8 cellular contexts compared by ENCODE assay signal in genomic region chr12:90090929-90091651, GRCh38.
DNase-seq lines count a peak whose midpoint lies in the region; ATAC-seq lines count a peak whose summit lies in the region.

No MANE protein-coding gene starts in this region.

- no peak overlapping the region; the same call in 1 of the 2 replicates for H3K4me3 ChIP-seq in SJCRH30

- CTCF ChIA-PET in activated CD8-positive, alpha-beta memory T cell treated with anti-CD3 and anti-CD28 coated beads, Interleukin-2, amount 10 ng/mL, durations not matched to agents 7 days and 5 days (lab: Charles Lee), result no interaction called here

- H3K27me3 ChIP-seq in SJCRH30, result no peaks in the 10 kb centered on the region

- H3K4me1 Mint-ChIP-seq in activated CD8-positive, alpha-beta memory T cell treated with anti-CD3 and anti-CD28 coated beads, Interleukin-2, amount 10 ng/mL, durations not matched to agents 7 days and 5 days, result peaks cover 16% of the 10 kb centered on the region
- peaks cover 26% of the 10 kb centered on the region for H3K4me1 Mint-ChIP-seq in stimulated activated naive CD8-positive, alpha-beta T cell treated with anti-CD3 and anti-CD28 coated beads, Interleukin-15, amount 100 ng/mL, for 72 hours

- intact Hi-C loops in head of caudate nucleus (cut with DNase I), result no loop called here

- peak overlapping the region; percentile 73 for H3K27ac ChIP-seq in SJCRH30

- no peak overlapping the region for H3K27ac Mint-ChIP-seq in activated CD8-positive, alpha-beta memory T cell treated with anti-CD3 and anti-CD28 coated beads, Interleukin-2, amount 10 ng/mL, durations not matched to agents 7 days and 5 days
- H3K27ac Mint-ChIP-seq in stimulated activated naive CD8-positive, alpha-beta T cell treated with anti-CD3 and anti-CD28 coated beads, Interleukin-15, amount 100 ng/mL, for 72 hours, result no peak overlapping the region

- H3K36me3 Mint-ChIP-seq in activated CD8-positive, alpha-beta memory T cell treated with anti-CD3 and anti-CD28 coated beads, Interleukin-2, amount 10 ng/mL, durations not matched to agents 7 days and 5 days, result no peaks in the 10 kb centered on the region

- H3K9me3 ChIP-seq in SJCRH30 (replicated peaks), result no peaks in the 10 kb centered on the region

- no peaks in the 10 kb centered on the region for H3K27me3 Mint-ChIP-seq in activated CD8-positive, alpha-beta memory T cell treated with anti-CD3 and anti-CD28 coated beads, Interleukin-2, amount 10 ng/mL, durations not matched to agents 7 days and 5 days
- no peaks in the 10 kb centered on the region for H3K27me3 Mint-ChIP-seq in stimulated activated naive CD8-positive, alpha-beta T cell treated with anti-CD3 and anti-CD28 coated beads, Interleukin-15, amount 100 ng/mL, for 72 hours

- ATAC-seq in activated CD8-positive, alpha-beta memory T cell treated with anti-CD3 and anti-CD28 coated beads, Interleukin-2, amount 10 ng/mL, durations not matched to agents 7 days and 5 days, result peak; percentile 53
- peak; percentile 63 for ATAC-seq in stimulated activated naive CD8-positive, alpha-beta T cell treated with anti-CD3 and anti-CD28 coated beads, Interleukin-15, amount 100 ng/mL, for 72 hours
- ATAC-seq in GM21825 (IDR thresholded peaks at IDR 0.05; ENCODE audit: unreplicated experiment), result no peak
- ATAC-seq in HG02610 (IDR thresholded peaks at IDR 0.05; ENCODE audit: unreplicated experiment), result no peak
- ATAC-seq in HG02852 (IDR thresholded peaks at IDR 0.05; ENCODE audit: unreplicated experiment), result no peak

- H3K9me3 Mint-ChIP-seq in activated CD8-positive, alpha-beta memory T cell treated with anti-CD3 and anti-CD28 coated beads, Interleukin-2, amount 10 ng/mL, durations not matched to agents 7 days and 5 days (ENCODE audit: low read depth), result no peaks in the 10 kb centered on the region
- H3K9me3 Mint-ChIP-seq in stimulated activated naive CD8-positive, alpha-beta T cell treated with anti-CD3 and anti-CD28 coated beads, Interleukin-15, amount 100 ng/mL, for 72 hours, result no peaks in the 10 kb centered on the region

- H3K4me1 ChIP-seq in SJCRH30, result peaks cover 26% of the 10 kb centered on the region

- DNase-seq in activated CD8-positive, alpha-beta memory T cell treated with anti-CD3 and anti-CD28 coated beads, Interleukin-2, amount 10 ng/mL, durations not matched to agents 7 days and 5 days, result no peak
- DNase-seq in activated CD8-positive, alpha-beta memory T cell treated with anti-CD3 and anti-CD28 coated beads for 24 hours, result no peak
- DNase-seq in SJCRH30, result peak; percentile 73 to 85
- peak in 33 of 42 donors; percentile 5 to 74 (median 37) for DNase-seq in head of caudate nucleus
- DNase-seq in stimulated activated naive CD8-positive, alpha-beta T cell treated with anti-CD3 and anti-CD28 coated beads, Interleukin-15, amount 100 ng/mL, for 72 hours, result no peak

- H3K4me3 Mint-ChIP-seq in activated CD8-positive, alpha-beta memory T cell treated with anti-CD3 and anti-CD28 coated beads, Interleukin-2, amount 10 ng/mL, durations not matched to agents 7 days and 5 days, result no peak overlapping the region
- no peak overlapping the region for H3K4me3 Mint-ChIP-seq in stimulated activated naive CD8-positive, alpha-beta T cell treated with anti-CD3 and anti-CD28 coated beads, Interleukin-15, amount 100 ng/mL, for 72 hours

- no peaks in the 10 kb centered on the region for H3K36me3 ChIP-seq in SJCRH30

Comparison
In these comparisons a context has a peak if more than half of its experiments do, and no peak if none do; other contexts are left out.
1. ATAC-seq: peak in activated CD8-positive, alpha-beta memory T cell treated with anti-CD3 and anti-CD28 coated beads, Interleukin-2, amount 10 ng/mL, durations not matched to agents 7 days and 5 days (single experiment) and stimulated activated naive CD8-positive, alpha-beta T cell treated with anti-CD3 and anti-CD28 coated beads, Interleukin-15, amount 100 ng/mL, for 72 hours (single experiment); none in GM21825 (single experiment), HG02610 (single experiment) and HG02852 (single experiment).
2. DNase-seq: peak in SJCRH30 (2 of 2) and head of caudate nucleus (33 of 42); none in activated CD8-positive, alpha-beta memory T cell treated with anti-CD3 and anti-CD28 coated beads, Interleukin-2, amount 10 ng/mL, durations not matched to agents 7 days and 5 days (single experiment), activated CD8-positive, alpha-beta memory T cell treated with anti-CD3 and anti-CD28 coated beads for 24 hours (single experiment) and stimulated activated naive CD8-positive, alpha-beta T cell treated with anti-CD3 and anti-CD28 coated beads, Interleukin-15, amount 100 ng/mL, for 72 hours (0 of 2).